8 cellular contexts compared by ENCODE assay signal in the genomic region with DNA sequence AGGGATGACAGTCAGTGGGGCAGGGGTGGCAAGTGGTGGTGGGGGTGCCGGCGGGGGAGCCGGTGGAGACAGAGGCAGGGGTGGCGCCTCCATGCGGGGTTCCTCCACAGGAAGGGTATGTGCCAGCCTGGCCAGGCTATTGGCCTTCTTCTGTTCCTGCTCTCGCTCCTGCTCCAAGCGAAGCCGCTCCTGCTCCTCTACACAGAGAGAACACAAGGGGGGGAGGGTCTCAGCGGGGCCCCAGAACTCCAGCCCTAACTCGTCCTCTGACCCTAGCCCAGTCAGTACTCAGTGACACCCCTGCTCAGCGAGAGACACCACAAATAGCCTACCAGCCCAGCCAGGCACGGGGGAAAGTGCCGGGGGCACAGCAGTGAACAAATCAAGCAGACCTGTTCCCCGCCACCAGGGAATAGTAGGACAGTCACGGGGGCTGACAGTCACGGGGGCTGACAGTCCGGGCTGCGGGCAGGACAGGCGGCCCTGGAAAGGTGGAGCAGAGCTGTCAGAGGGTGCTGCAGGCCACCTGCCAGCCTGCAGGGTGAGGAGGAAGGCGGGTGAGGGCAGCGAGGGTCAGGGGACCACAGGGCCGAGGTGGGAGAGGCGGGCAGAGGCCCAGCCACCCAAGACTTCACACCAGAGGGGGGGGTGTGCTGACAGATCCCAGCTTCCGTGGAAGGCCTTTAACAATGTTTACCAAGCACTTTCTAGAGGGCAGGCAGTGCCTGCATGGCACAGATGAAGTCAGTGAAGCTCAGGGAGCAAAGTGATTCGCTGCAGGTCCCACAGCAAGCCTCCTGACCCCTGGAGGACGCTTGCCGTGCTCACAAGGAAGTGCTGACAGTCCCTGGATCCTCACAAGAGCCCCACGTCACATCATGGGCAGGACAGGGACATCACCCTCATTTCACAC. TPM values are rescaled to one million over a fixed set of nuclear protein-coding genes. Genes with fewer than 3 reads are reported as not detected.
DNase-seq lines count a peak whose midpoint lies in the region; ATAC-seq lines count a peak whose summit lies in the region.

No MANE protein-coding gene starts in this region.

- H3K4me1 ChIP-seq in iPS-15b (ENCODE audit: control insufficient read depth, insufficient read depth, low read length): peaks cover 22% of the 10 kb centered on the region

- no peak for ATAC-seq in activated CD4-positive, alpha-beta T cell treated with anti-CD3 and anti-CD28 coated beads for 36 hours
- no peak for ATAC-seq in stimulated activated naive B cell treated with anti-CD40 and anti-IgM and Interleukin-4, amounts not matched to agents 10 μg/mL and 1 μg/mL and 100 μg/mL, for 72 hours (replicated peaks)
- ATAC-seq in HG03378 (IDR thresholded peaks at IDR 0.05; ENCODE audit: unreplicated experiment) (no peak), HG03432 (IDR thresholded peaks at IDR 0.05; ENCODE audit: unreplicated experiment) (no peak)

- no peaks in the 10 kb centered on the region for H3K36me3 ChIP-seq in iPS-15b (ENCODE audit: control insufficient read depth, insufficient read depth, low read length)

- DNase-seq in activated CD4-positive, alpha-beta T cell treated with anti-CD3 and anti-CD28 coated beads for 36 hours: peak; percentile 25
- DNase-seq in activated CD4-positive, alpha-beta T cell treated with anti-CD3 and anti-CD28 coated beads, Interleukin-2, amount 50 U/mL, for 4 hours: no peak
- no peak for DNase-seq in activated T-helper 2 cell treated with anti-CD3 and anti-CD28 coated beads, Interferon-gamma antibody, Interleukin-2, Interleukin-4, amounts not matched to agents 10 μg/mL and 5 μg/mL and 100 μg/mL, durations not matched to agents 14 hours and 24 hours and 36 hours (ENCODE audit: low spot score)
- no peak for DNase-seq in stimulated activated naive B cell treated with anti-CD40 and anti-IgM and Interleukin-4, amounts not matched to agents 10 μg/mL and 1 μg/mL and 100 μg/mL, for 72 hours
- no peak for DNase-seq in NCI-H510A (lab: John Stamatoyannopoulos, UW)

- H3K9me3 Mint-ChIP-seq in activated CD4-positive, alpha-beta T cell treated with anti-CD3 and anti-CD28 coated beads for 36 hours (ENCODE audit: low read depth): no peaks in the 10 kb centered on the region
- H3K9me3 Mint-ChIP-seq in activated T-helper 2 cell treated with anti-CD3 and anti-CD28 coated beads, Interferon-gamma antibody, Interleukin-2, Interleukin-4, amounts not matched to agents 10 μg/mL and 5 μg/mL and 100 μg/mL, durations not matched to agents 14 hours and 24 hours and 36 hours: no peaks in the 10 kb centered on the region
- no peaks in the 10 kb centered on the region for H3K9me3 Mint-ChIP-seq in stimulated activated naive B cell treated with anti-CD40 and anti-IgM and Interleukin-4, amounts not matched to agents 10 μg/mL and 1 μg/mL and 100 μg/mL, for 72 hours

- intact Hi-C loops in activated CD4-positive, alpha-beta T cell treated with anti-CD3 and anti-CD28 coated beads for 36 hours (cut with DNase I, micrococcal nuclease): loop anchor here in 1 of 2 experiments (10.0 kb wide), 1 partner anchor 1569 kb away; a partner anchor contains a TSS
- intact Hi-C loops in activated T-helper 2 cell treated with anti-CD3 and anti-CD28 coated beads, Interferon-gamma antibody, Interleukin-2, Interleukin-4, amounts not matched to agents 10 μg/mL and 5 μg/mL and 100 μg/mL, durations not matched to agents 14 hours and 24 hours and 36 hours (cut with micrococcal nuclease): no loop called here

- peaks cover 49% of the 10 kb centered on the region for H3K4me1 Mint-ChIP-seq in activated CD4-positive, alpha-beta T cell treated with anti-CD3 and anti-CD28 coated beads for 36 hours
- peaks cover 46% of the 10 kb centered on the region for H3K4me1 Mint-ChIP-seq in activated T-helper 2 cell treated with anti-CD3 and anti-CD28 coated beads, Interferon-gamma antibody, Interleukin-2, Interleukin-4, amounts not matched to agents 10 μg/mL and 5 μg/mL and 100 μg/mL, durations not matched to agents 14 hours and 24 hours and 36 hours (ENCODE audit: low read depth)
- peaks cover 65 to 80% of the 10 kb centered on the region in 2 donors for H3K4me1 Mint-ChIP-seq in stimulated activated naive B cell treated with anti-CD40 and anti-IgM and Interleukin-4, amounts not matched to agents 10 μg/mL and 1 μg/mL and 100 μg/mL, for 72 hours

- H3K4me3 Mint-ChIP-seq in activated CD4-positive, alpha-beta T cell treated with anti-CD3 and anti-CD28 coated beads for 36 hours: peak overlapping the region; percentile 80
- H3K4me3 Mint-ChIP-seq in activated T-helper 2 cell treated with anti-CD3 and anti-CD28 coated beads, Interferon-gamma antibody, Interleukin-2, Interleukin-4, amounts not matched to agents 10 μg/mL and 5 μg/mL and 100 μg/mL, durations not matched to agents 14 hours and 24 hours and 36 hours (ENCODE audit: low read depth): peak overlapping the region; percentile 59
- H3K4me3 Mint-ChIP-seq in stimulated activated naive B cell treated with anti-CD40 and anti-IgM and Interleukin-4, amounts not matched to agents 10 μg/mL and 1 μg/mL and 100 μg/mL, for 72 hours: peak overlapping the region; percentile 83 to 85

- no peaks in the 10 kb centered on the region for H3K27me3 ChIP-seq in iPS-15b (ENCODE audit: control insufficient read depth, insufficient read depth, low read length)

- H3K4me3 ChIP-seq in iPS-15b (ENCODE audit: low read depth, low read length): peak overlapping the region; percentile 61

- POLR2A ChIA-PET in activated CD4-positive, alpha-beta T cell treated with anti-CD3 and anti-CD28 coated beads for 36 hours (lab: Charles Lee): no interaction called here

- no peaks in the 10 kb centered on the region for H3K9me3 ChIP-seq in iPS-15b (ENCODE audit: control insufficient read depth, insufficient read depth, low read length)

- H3K27ac Mint-ChIP-seq in activated CD4-positive, alpha-beta T cell treated with anti-CD3 and anti-CD28 coated beads for 36 hours: peak overlapping the region; percentile 55
- peak overlapping the region; percentile 54 for H3K27ac Mint-ChIP-seq in activated T-helper 2 cell treated with anti-CD3 and anti-CD28 coated beads, Interferon-gamma antibody, Interleukin-2, Interleukin-4, amounts not matched to agents 10 μg/mL and 5 μg/mL and 100 μg/mL, durations not matched to agents 14 hours and 24 hours and 36 hours
- peak overlapping the region; percentile 14 for H3K27ac Mint-ChIP-seq in stimulated activated naive B cell treated with anti-CD40 and anti-IgM and Interleukin-4, amounts not matched to agents 10 μg/mL and 1 μg/mL and 100 μg/mL, for 72 hours

- H3K36me3 Mint-ChIP-seq in activated CD4-positive, alpha-beta T cell treated with anti-CD3 and anti-CD28 coated beads for 36 hours (ENCODE audit: low read depth): peaks cover 9% of the 10 kb centered on the region
- peaks cover 9% of the 10 kb centered on the region for H3K36me3 Mint-ChIP-seq in activated T-helper 2 cell treated with anti-CD3 and anti-CD28 coated beads, Interferon-gamma antibody, Interleukin-2, Interleukin-4, amounts not matched to agents 10 μg/mL and 5 μg/mL and 100 μg/mL, durations not matched to agents 14 hours and 24 hours and 36 hours (ENCODE audit: low read depth)
- peaks cover 12 to 13% of the 10 kb centered on the region in 2 donors for H3K36me3 Mint-ChIP-seq in stimulated activated naive B cell treated with anti-CD40 and anti-IgM and Interleukin-4, amounts not matched to agents 10 μg/mL and 1 μg/mL and 100 μg/mL, for 72 hours

- H3K9ac ChIP-seq in iPS-15b (ENCODE audit: low read depth, low read length): no peak overlapping the region

- CTCF ChIA-PET in activated CD4-positive, alpha-beta T cell treated with anti-CD3 and anti-CD28 coated beads for 36 hours (lab: Charles Lee): no interaction called here

- H3K27me3 Mint-ChIP-seq in activated CD4-positive, alpha-beta T cell treated with anti-CD3 and anti-CD28 coated beads for 36 hours: no peaks in the 10 kb centered on the region
- no peaks in the 10 kb centered on the region for H3K27me3 Mint-ChIP-seq in activated T-helper 2 cell treated with anti-CD3 and anti-CD28 coated beads, Interferon-gamma antibody, Interleukin-2, Interleukin-4, amounts not matched to agents 10 μg/mL and 5 μg/mL and 100 μg/mL, durations not matched to agents 14 hours and 24 hours and 36 hours (ENCODE audit: low read depth)
- H3K27me3 Mint-ChIP-seq in stimulated activated naive B cell treated with anti-CD40 and anti-IgM and Interleukin-4, amounts not matched to agents 10 μg/mL and 1 μg/mL and 100 μg/mL, for 72 hours: no peaks in the 10 kb centered on the region

RNA-seq across cellular contexts. Expression of a gene that starts 5.3 kb away (rescaled TPM):
- total RNA-seq in activated CD4-positive, alpha-beta T cell treated with anti-CD3 and anti-CD28 coated beads for 36 hours: 10 to 100 TPM; 16.0 to 19.3 TPM
- 28.1 and 30.4 TPM in 2 replicates for total RNA-seq in activated T-helper 2 cell treated with anti-CD3 and anti-CD28 coated beads, Interferon-gamma antibody, Interleukin-2, Interleukin-4, amounts not matched to agents 10 μg/mL and 5 μg/mL and 100 μg/mL, durations not matched to agents 14 hours and 24 hours and 36 hours

RNA-seq across cellular contexts. Expression of a gene that starts 58.2 kb away (rescaled TPM):
- total RNA-seq in activated CD4-positive, alpha-beta T cell treated with anti-CD3 and anti-CD28 coated beads for 36 hours: 10 to 100 TPM; 21.4 to 28.0 TPM
- 50.6 and 55.4 TPM in 2 replicates for total RNA-seq in activated T-helper 2 cell treated with anti-CD3 and anti-CD28 coated beads, Interferon-gamma antibody, Interleukin-2, Interleukin-4, amounts not matched to agents 10 μg/mL and 5 μg/mL and 100 μg/mL, durations not matched to agents 14 hours and 24 hours and 36 hours

RNA-seq across cellular contexts. Expression of a gene that starts 59.3 kb away (rescaled TPM):
- total RNA-seq in activated CD4-positive, alpha-beta T cell treated with anti-CD3 and anti-CD28 coated beads for 36 hours: 10 to 100 TPM; 59.3 to 77.0 TPM
- total RNA-seq in activated T-helper 2 cell treated with anti-CD3 and anti-CD28 coated beads, Interferon-gamma antibody, Interleukin-2, Interleukin-4, amounts not matched to agents 10 μg/mL and 5 μg/mL and 100 μg/mL, durations not matched to agents 14 hours and 24 hours and 36 hours: 75.9 and 78.3 TPM in 2 replicates
